32 cellular contexts compared by ENCODE assay signal in the genomic region with DNA sequence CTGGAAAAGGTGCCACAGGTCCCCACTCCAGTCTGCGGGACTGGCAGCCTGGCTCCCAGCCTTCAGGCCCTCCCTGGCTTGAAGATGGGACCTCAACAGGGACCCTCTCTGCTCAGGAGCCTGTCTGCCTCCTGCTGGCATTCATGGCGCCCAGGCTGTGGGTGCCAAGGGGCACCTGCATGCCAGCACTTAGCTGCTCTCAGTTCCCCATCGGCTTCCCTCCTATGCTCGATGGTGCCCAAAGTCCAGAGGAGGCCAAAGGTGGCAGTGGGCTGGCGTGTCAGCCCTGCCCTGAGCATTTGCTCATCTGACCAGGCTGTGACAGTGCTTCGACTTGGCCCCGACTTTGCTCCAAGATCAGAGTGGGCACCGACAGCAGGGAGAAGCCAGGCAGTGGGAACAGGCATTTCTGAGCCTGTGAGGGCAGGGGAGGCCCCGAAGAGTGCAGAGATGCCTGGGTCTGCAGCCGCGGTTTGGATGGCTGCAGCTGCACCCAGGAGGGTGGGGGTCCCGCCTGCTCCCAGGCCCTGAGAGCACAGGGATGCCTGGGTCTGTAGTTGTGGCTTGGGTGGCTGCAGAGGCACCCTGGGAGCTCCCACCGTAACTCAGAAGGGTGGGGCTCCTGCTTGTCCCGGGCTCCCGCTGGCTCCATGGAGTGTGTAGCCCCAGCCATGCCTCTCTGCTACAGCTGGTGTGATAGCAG.
"Had no signal": no experiment of that assay in that cellular context is flagged by ENCODE, and none has a peak within 500 bp of the region (broad histone marks: within the 10 kb centered on the region; RNA-seq: fewer than 3 reads in every experiment).

No MANE protein-coding gene starts in this region.

- H3K9me3 ChIP-seq: SK-N-SH had no signal

- H3K27me3 ChIP-seq: brain microvascular endothelial cell had no signal

- H3K4me1 ChIP-seq: SJSA1 had no signal

- H3K27me3 Mint-ChIP-seq: activated CD4-positive, alpha-beta memory T cell treated with anti-CD3 and anti-CD28 coated beads for 36 hours; activated naive CD8-positive, alpha-beta T cell treated with anti-CD3 and anti-CD28 coated beads for 36 hours; activated T-helper 17 cell treated with anti-CD3 and anti-CD28 coated beads, Interleukin-2, amount 50 U/mL, for 72 hours had no signal

- H3K27ac ChIP-seq: brain microvascular endothelial cell, SJSA1 had no signal

- H3K4me2 ChIP-seq: SK-N-SH had no signal

- H3K4me1 Mint-ChIP-seq: activated CD4-positive, alpha-beta T cell treated with anti-CD3 and anti-CD28 coated beads for 36 hours; activated naive CD8-positive, alpha-beta T cell treated with anti-CD3 and anti-CD28 coated beads for 36 hours; activated T-helper 17 cell treated with anti-CD3 and anti-CD28 coated beads, Interleukin-2, amount 50 U/mL, for 72 hours had no signal

- H3K27ac Mint-ChIP-seq: activated CD4-positive, alpha-beta memory T cell treated with anti-CD3 and anti-CD28 coated beads for 36 hours; activated CD4-positive, alpha-beta T cell treated with anti-CD3 and anti-CD28 coated beads for 36 hours; activated naive CD8-positive, alpha-beta T cell treated with anti-CD3 and anti-CD28 coated beads for 36 hours; activated T-cell treated with anti-CD3 and anti-CD28 coated beads, Interleukin-2, amount 50 U/mL, for 72 hours; activated T-helper 17 cell treated with anti-CD3 and anti-CD28 coated beads, Interleukin-2, amount 50 U/mL, for 72 hours; T-helper 1 cell treated with Interleukin-12 subunit alpha and Interleukin-12 subunit beta and Interleukin-4 antibody, amounts not matched to agents 30 μg/mL and 1 μg/mL, for 36 hours; T-helper 2 cell treated with Interferon-gamma antibody and Interleukin-4, amounts not matched to agents 5 μg/mL and 100 μg/mL, for 36 hours; WTC11 had no signal

- H3K9me3 Mint-ChIP-seq: activated CD4-positive, alpha-beta memory T cell treated with anti-CD3 and anti-CD28 coated beads for 36 hours; activated naive CD8-positive, alpha-beta T cell treated with anti-CD3 and anti-CD28 coated beads for 36 hours; activated T-helper 17 cell treated with anti-CD3 and anti-CD28 coated beads, Interleukin-2, amount 50 U/mL, for 72 hours; T-helper 1 cell treated with Interleukin-12 subunit alpha and Interleukin-12 subunit beta and Interleukin-4 antibody, amounts not matched to agents 30 μg/mL and 1 μg/mL, for 36 hours; T-helper 2 cell treated with Interferon-gamma antibody and Interleukin-4, amounts not matched to agents 5 μg/mL and 100 μg/mL, for 36 hours had no signal

- H3K36me3 Mint-ChIP-seq: activated CD4-positive, alpha-beta memory T cell treated with anti-CD3 and anti-CD28 coated beads for 36 hours; activated naive CD8-positive, alpha-beta T cell treated with anti-CD3 and anti-CD28 coated beads for 36 hours had no signal

- FAIRE-seq: K562, TTC549 had no signal

- H3K4me3 ChIP-seq: K562, SJSA1 had no signal

- H3K9ac ChIP-seq: SK-N-SH had no signal

- H3K4me3 Mint-ChIP-seq: activated CD4-positive, alpha-beta memory T cell treated with anti-CD3 and anti-CD28 coated beads for 36 hours; activated CD4-positive, alpha-beta T cell treated with anti-CD3 and anti-CD28 coated beads for 36 hours; activated naive CD8-positive, alpha-beta T cell treated with anti-CD3 and anti-CD28 coated beads for 36 hours; activated T-cell treated with anti-CD3 and anti-CD28 coated beads, Interleukin-2, amount 50 U/mL, for 72 hours; activated T-helper 17 cell treated with anti-CD3 and anti-CD28 coated beads, Interleukin-2, amount 50 U/mL, for 72 hours; T-helper 1 cell treated with Interleukin-12 subunit alpha and Interleukin-12 subunit beta and Interleukin-4 antibody, amounts not matched to agents 30 μg/mL and 1 μg/mL, for 36 hours; T-helper 2 cell treated with Interferon-gamma antibody and Interleukin-4, amounts not matched to agents 5 μg/mL and 100 μg/mL, for 36 hours; WTC11 had no signal

- H3K36me3 ChIP-seq: brain microvascular endothelial cell, SJSA1 had no signal

- DNase-seq: activated CD4-positive, alpha-beta memory T cell treated with anti-CD3 and anti-CD28 coated beads for 36 hours; activated CD4-positive, alpha-beta T cell treated with anti-CD3 and anti-CD28 coated beads for 36 hours; activated CD4-positive, alpha-beta T cell treated with anti-CD3 and anti-CD28 coated beads, Interleukin-2, amount 50 U/mL, for 1 hour; activated effector memory CD4-positive, alpha-beta T cell treated with anti-CD3 and anti-CD28 coated beads, Interleukin-2, amount 50 U/mL, for 16 hours; activated naive CD4-positive, alpha-beta T cell; activated naive CD4-positive, alpha-beta T cell treated with anti-CD3 and anti-CD28 coated beads, Interleukin-2, amount 50 U/mL, for 16 hours; activated naive CD8-positive, alpha-beta T cell treated with anti-CD3 and anti-CD28 coated beads for 36 hours; activated T-cell treated with anti-CD3 and anti-CD28 coated beads, Interleukin-2, amount 50 U/mL, for 1 hour; activated T-cell treated with anti-CD3 and anti-CD28 coated beads, Interleukin-2, amount 50 U/mL, for 72 hours; amniotic stem cell; aorta; brain microvascular endothelial cell; NCI-H1105; NCI-H1417 treated with DMSO at 0.1 percent for 48 hours; NCI-H187 treated with DMSO at 0.1 percent for 48 hours; NCI-H2081; NCI-H2171 treated with DMSO at 0.1 percent for 48 hours; NCI-H226; NCI-H446 treated with DMSO at 0.1 percent for 48 hours; NCI-H69; NCI-H82; SHP77 treated with DMSO at 0.1 percent for 48 hours; SK-N-SH had no signal

- ATAC-seq: activated CD4-positive, alpha-beta T cell treated with anti-CD3 and anti-CD28 coated beads for 36 hours; activated CD4-positive, CD25-positive, alpha-beta regulatory T cell treated with anti-CD3 and anti-CD28 coated beads, Interleukin-2, amount 50 U/mL, for 24 hours; activated T-cell treated with anti-CD3 and anti-CD28 coated beads, Interleukin-2, amount 50 U/mL, for 72 hours; activated T-helper 17 cell treated with anti-CD3 and anti-CD28 coated beads, Interleukin-2, amount 50 U/mL, for 72 hours; K562; Panc1; WTC11 had no signal
